Comparison of ENCODE assay signal across 1 cellular context in the genomic region with DNA sequence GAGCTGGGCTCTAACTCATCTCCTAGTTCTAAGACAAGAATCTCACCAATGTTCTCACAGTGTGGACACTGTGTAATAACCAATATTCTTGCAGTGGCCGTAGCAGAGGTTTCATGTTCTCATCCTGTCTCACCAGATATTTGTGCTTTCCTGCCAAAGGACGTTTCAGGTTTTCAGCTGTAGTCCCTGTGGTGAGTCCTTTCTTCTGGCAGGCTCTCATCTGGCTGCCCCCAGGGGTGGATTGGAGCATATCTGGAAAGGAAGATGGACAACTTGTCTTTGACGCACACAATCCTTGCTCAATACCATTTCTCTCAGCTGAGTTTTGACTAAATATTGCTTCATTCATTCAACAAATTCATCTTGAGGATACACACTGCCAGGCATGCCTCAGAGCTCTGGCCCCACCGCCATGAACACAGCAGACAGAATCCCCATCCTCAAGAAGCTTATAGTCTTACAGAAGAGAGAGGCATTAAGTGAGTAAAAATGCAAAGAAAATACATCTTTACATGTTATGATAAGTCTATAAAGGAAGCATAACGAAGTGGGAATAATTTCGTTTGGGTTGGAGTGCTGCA.
TF ChIP-seq lines count a peak whose summit lies in the region.

No MANE protein-coding gene starts in this region.

TF ChIP-seq in IMR-90, 13 proteins besides CTCF, POLR2A, EP300 and RAD21:
- TF ChIP-seq CHD1 (IDR thresholded peaks at IDR 0.05; ENCODE audit: low read depth, low read length) (no peak), RFX5 (IDR thresholded peaks at IDR 0.05; ENCODE audit: low read depth, low read length) (no peak), MAFK (IDR thresholded peaks at IDR 0.05; ENCODE audit: low read depth, low read length) (no peak), MAZ (IDR thresholded peaks at IDR 0.05; ENCODE audit: borderline replicate concordance, low read depth, low read length) (no peak), CEBPB (IDR thresholded peaks at IDR 0.05; ENCODE audit: low read depth, low read length) (no peak), RCOR1 (IDR thresholded peaks at IDR 0.05; ENCODE audit: insufficient replicate concordance, low read length) (no peak)
- TF ChIP-seq, protein P1, sequence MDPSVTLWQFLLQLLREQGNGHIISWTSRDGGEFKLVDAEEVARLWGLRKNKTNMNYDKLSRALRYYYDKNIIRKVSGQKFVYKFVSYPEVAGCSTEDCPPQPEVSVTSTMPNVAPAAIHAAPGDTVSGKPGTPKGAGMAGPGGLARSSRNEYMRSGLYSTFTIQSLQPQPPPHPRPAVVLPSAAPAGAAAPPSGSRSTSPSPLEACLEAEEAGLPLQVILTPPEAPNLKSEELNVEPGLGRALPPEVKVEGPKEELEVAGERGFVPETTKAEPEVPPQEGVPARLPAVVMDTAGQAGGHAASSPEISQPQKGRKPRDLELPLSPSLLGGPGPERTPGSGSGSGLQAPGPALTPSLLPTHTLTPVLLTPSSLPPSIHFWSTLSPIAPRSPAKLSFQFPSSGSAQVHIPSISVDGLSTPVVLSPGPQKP (IDR thresholded peaks at IDR 0.05; ENCODE audit: borderline replicate concordance, low read depth, low read length) = no peak
- TF ChIP-seq, protein P2, sequence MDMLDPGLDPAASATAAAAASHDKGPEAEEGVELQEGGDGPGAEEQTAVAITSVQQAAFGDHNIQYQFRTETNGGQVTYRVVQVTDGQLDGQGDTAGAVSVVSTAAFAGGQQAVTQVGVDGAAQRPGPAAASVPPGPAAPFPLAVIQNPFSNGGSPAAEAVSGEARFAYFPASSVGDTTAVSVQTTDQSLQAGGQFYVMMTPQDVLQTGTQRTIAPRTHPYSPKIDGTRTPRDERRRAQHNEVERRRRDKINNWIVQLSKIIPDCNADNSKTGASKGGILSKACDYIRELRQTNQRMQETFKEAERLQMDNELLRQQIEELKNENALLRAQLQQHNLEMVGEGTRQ (IDR thresholded peaks at IDR 0.05; ENCODE audit: low read depth, low read length) = no peak
TF ChIP-seq in IMR-90: peak in this region for 0.
